Comparison of ENCODE assay signal across 1 cellular context in genomic region chr13:111046590-111047141, GRCh38.
TF ChIP-seq lines count a peak whose summit lies in the region.

No MANE protein-coding gene starts in this region.

TF ChIP-seq in GM12878, 131 proteins besides CTCF, POLR2A, EP300 and RAD21 (continued from another document):
- TF ChIP-seq E2F4 (IDR thresholded peaks at IDR 0.05; ENCODE audit: low read depth, low read length) (no peak), BHLHE40 (IDR thresholded peaks at IDR 0.05; ENCODE audit: borderline replicate concordance in 1 of 2, low read depth in 2 of 2, low read length in 1 of 2) (0 out of 4 replicates have a peak, but pooled peaks of 1 of the 2 experiments have one; percentile 41), DPF2 (IDR thresholded peaks at IDR 0.05) (0 out of 2 replicates have a peak, but pooled peaks have one; percentile 12), ATF7 (IDR thresholded peaks at IDR 0.05; ENCODE audit: low read depth) (peak; percentile 89), HDGF (IDR thresholded peaks at IDR 0.05) (no peak), CBFB (IDR thresholded peaks at IDR 0.05; ENCODE audit: low read depth) (no peak), NFXL1 (IDR thresholded peaks at IDR 0.05; ENCODE audit: borderline replicate concordance) (no peak)
- TF ChIP-seq, protein P1, sequence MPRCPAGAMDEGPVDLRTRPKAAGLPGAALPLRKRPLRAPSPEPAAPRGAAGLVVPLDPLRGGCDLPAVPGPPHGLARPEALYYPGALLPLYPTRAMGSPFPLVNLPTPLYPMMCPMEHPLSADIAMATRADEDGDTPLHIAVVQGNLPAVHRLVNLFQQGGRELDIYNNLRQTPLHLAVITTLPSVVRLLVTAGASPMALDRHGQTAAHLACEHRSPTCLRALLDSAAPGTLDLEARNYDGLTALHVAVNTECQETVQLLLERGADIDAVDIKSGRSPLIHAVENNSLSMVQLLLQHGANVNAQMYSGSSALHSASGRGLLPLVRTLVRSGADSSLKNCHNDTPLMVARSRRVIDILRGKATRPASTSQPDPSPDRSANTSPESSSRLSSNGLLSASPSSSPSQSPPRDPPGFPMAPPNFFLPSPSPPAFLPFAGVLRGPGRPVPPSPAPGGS (IDR thresholded peaks at IDR 0.05; ENCODE audit: borderline replicate concordance, insufficient read depth, low read depth, low read length, poor library complexity, severe bottlenecking): no peak
